In genomic region chrX:153864561-153865320, GRCh38 we compare ENCODE assay signal across 25 cellular contexts. TPM values are rescaled to one million over a fixed set of nuclear protein-coding genes. Genes with fewer than 3 reads are reported as not detected.
"Had no signal": no experiment of that assay in that cellular context is flagged by ENCODE, and none has a peak within 500 bp of the region (broad histone marks: within the 10 kb centered on the region; RNA-seq: fewer than 3 reads in every experiment).

No MANE protein-coding gene starts in this region.

- H3K4me3 ChIP-seq: esophagus muscularis mucosa, left ventricle myocardium inferior, lung, ovary, prostate gland, smooth muscle cell, suprapubic skin, tibial artery, upper lobe of right lung had no signal

- H3K4me1 ChIP-seq: esophagus muscularis mucosa, left ventricle myocardium inferior, prostate gland, suprapubic skin, tibial artery, upper lobe of right lung had no signal

- ATAC-seq: activated CD8-positive, alpha-beta T cell treated with anti-CD3 and anti-CD28 coated beads for 36 hours; activated naive CD4-positive, alpha-beta T cell treated with anti-CD3 and anti-CD28 coated beads, Interleukin-2, amount 50 U/mL, for 72 hours; activated T-cell treated with anti-CD3 and anti-CD28 coated beads, Interleukin-2, amount 50 U/mL, for 4 hours; activated T-helper 17 cell treated with anti-CD3 and anti-CD28 coated beads, Interleukin-2, amount 50 U/mL, for 72 hours; upper lobe of right lung had no signal

- H3K27me3 ChIP-seq: esophagus muscularis mucosa, neutrophil, ovary, upper lobe of right lung had no signal

- H3K27ac ChIP-seq: esophagus muscularis mucosa, left ventricle myocardium inferior, neutrophil, ovary, prostate gland, suprapubic skin, tibial artery, upper lobe of right lung had no signal

- H3K4me2 ChIP-seq: smooth muscle cell had no signal

- DNase-seq: activated CD4-positive, alpha-beta T cell treated with anti-CD3 and anti-CD28 coated beads for 1 hour; activated CD4-positive, alpha-beta T cell treated with anti-CD3 and anti-CD28 coated beads, Interleukin-2, amount 10 ng/mL, durations not matched to agents 7 days and 5 days; activated CD8-positive, alpha-beta T cell treated with anti-CD3 and anti-CD28 coated beads for 36 hours; activated T-cell treated with anti-CD3 and anti-CD28 coated beads, Interleukin-2, amount 50 U/mL, for 4 hours; dermis blood vessel endothelial cell; effector CD4-positive, alpha-beta T cell; foreskin melanocyte; left ventricle myocardium inferior; ovary; retina; stimulated activated CD4-positive, alpha-beta T cell treated with anti-CD3 and anti-CD28 coated beads, Interleukin-15, amount 100 ng/mL, for 24 hours; stimulated activated CD4-positive, alpha-beta T cell treated with anti-CD3 and anti-CD28 coated beads, Interleukin-2, amount 100 ng/mL, for 24 hours; stimulated activated naive CD4-positive, alpha-beta T cell; T-helper 9 cell; tibial artery; upper lobe of right lung had no signal

- H3K9me3 ChIP-seq: esophagus muscularis mucosa, left ventricle myocardium inferior, neutrophil, ovary, prostate gland, suprapubic skin, tibial artery, upper lobe of right lung had no signal

- H3K36me3 ChIP-seq: left ventricle myocardium inferior, neutrophil, ovary, prostate gland, suprapubic skin, tibial artery, upper lobe of right lung had no signal

RNA-seq across cellular contexts. Expression of gene AVPR2, which starts 39.7 kb away (rescaled TPM):
- total RNA-seq: activated CD4-positive, alpha-beta T cell treated with anti-CD3 and anti-CD28 coated beads, Interleukin-2, amount 10 ng/mL, durations not matched to agents 7 days and 5 days; activated CD8-positive, alpha-beta T cell treated with anti-CD3 and anti-CD28 coated beads for 36 hours; activated naive CD4-positive, alpha-beta T cell treated with anti-CD3 and anti-CD28 coated beads, Interleukin-2, amount 50 U/mL, for 72 hours; activated T-cell treated with anti-CD3 and anti-CD28 coated beads, Interleukin-2, amount 50 U/mL, for 4 hours; bronchial epithelial cell; smooth muscle cell had no signal
- polyA plus RNA-seq: smooth muscle cell had no signal
